Comparison of ENCODE assay signal across 27 cellular contexts in the genomic region with DNA sequence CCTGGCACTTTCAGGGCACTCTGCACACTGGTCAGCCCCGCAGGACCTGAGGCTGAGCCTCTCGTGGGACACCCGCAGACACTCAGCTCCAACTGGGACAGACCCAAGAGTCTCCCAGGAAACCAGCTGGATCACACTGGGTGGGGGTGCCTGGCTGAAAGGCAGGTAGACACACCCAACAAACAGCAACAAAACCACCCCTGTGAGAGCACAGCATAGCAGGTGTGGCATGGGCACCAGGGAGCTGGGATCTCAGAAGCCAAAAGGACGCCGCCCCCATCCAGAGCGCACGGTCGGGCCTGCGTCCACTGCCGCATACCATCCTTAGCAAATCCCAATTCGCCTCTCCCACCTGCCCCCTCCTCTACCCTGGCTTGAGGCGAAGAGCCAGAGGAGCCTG.
"Had no signal": no experiment of that assay in that cellular context is flagged by ENCODE, and none has a peak within 500 bp of the region (broad histone marks: within the 10 kb centered on the region; RNA-seq: fewer than 3 reads in every experiment).

No MANE protein-coding gene starts in this region.

- H3K27ac ChIP-seq: coronary artery, esophagus squamous epithelium, ovary, psoas muscle, sigmoid colon, testis, tibial artery, upper lobe of left lung had no signal

- FAIRE-seq: endometrium, urothelium cell line had no signal

- H3K4me1 ChIP-seq: esophagus squamous epithelium, psoas muscle, sigmoid colon, testis, tibial artery, upper lobe of left lung had no signal

- ATAC-seq: effector memory CD8-positive, alpha-beta T cell; natural killer cell treated with Interleukin-12 subunit alpha and Interleukin-12 subunit beta and Interleukin-15 and Interleukin-18, amount 100 ng/mL, for 72 hours; right cardiac atrium; stimulated activated memory B cell treated with anti-CD40 and anti-IgM and Interleukin-4, amounts not matched to agents 10 μg/mL and 1 μg/mL and 100 μg/mL, for 72 hours; stimulated activated naive CD8-positive, alpha-beta T cell treated with anti-CD3 and anti-CD28 coated beads, Interleukin-15, Interleukin-2, amounts not matched to agents 100 U/mL and 50 U/mL, for 24 hours had no signal

- H3K27me3 ChIP-seq: ovary, testis, upper lobe of left lung had no signal

- H3K9me3 ChIP-seq: esophagus squamous epithelium, ovary, psoas muscle, sigmoid colon, testis, tibial artery, upper lobe of left lung had no signal

- DNase-seq: dermis blood vessel endothelial cell; effector memory CD8-positive, alpha-beta T cell; erythroblast; esophagus squamous epithelium; foreskin melanocyte; immature natural killer cell; islet precursor cell; kidney glomerular epithelial cell; naive B cell; nucleus accumbens; ovary; posterior cingulate gyrus; psoas muscle; sigmoid colon; stimulated activated CD4-positive, alpha-beta T cell treated with anti-CD3 and anti-CD28 coated beads, Interleukin-2, amount 100 ng/mL, for 24 hours; stimulated activated CD4-positive, alpha-beta T cell treated with anti-CD3 and anti-CD28 coated beads, Interleukin-4, amount 100 ng/mL, for 24 hours; stimulated activated naive CD8-positive, alpha-beta T cell treated with anti-CD3 and anti-CD28 coated beads, Interleukin-15, Interleukin-2, amounts not matched to agents 100 U/mL and 50 U/mL, for 24 hours; tibial artery; upper lobe of left lung had no signal

- H3K36me3 ChIP-seq: esophagus squamous epithelium, ovary, sigmoid colon, tibial artery, upper lobe of left lung had no signal

- H3K4me3 ChIP-seq: coronary artery, esophagus squamous epithelium, lung, ovary, psoas muscle, sigmoid colon, testis, tibial artery, upper lobe of left lung had no signal
